ENCODE assay signal across 27 cellular contexts in genomic region chr2:220044383-220044782, GRCh38.
DNase-seq lines count a peak whose midpoint lies in the region; FAIRE-seq and TF ChIP-seq lines count a peak whose summit lies in the region.
"Had no signal": no experiment of that assay in that cellular context is flagged by ENCODE, and none has a peak within 500 bp of the region (broad histone marks: within the 10 kb centered on the region; RNA-seq: fewer than 3 reads in every experiment).

No MANE protein-coding gene starts in this region.

- no peak overlapping the region for H2AFZ ChIP-seq in H1 (ENCODE audit: low read length)
- H2AFZ ChIP-seq in osteoblast (ENCODE audit: low read length), result peak overlapping the region; percentile 13
- H2AFZ ChIP-seq: hepatocyte had no signal

- H4K5ac ChIP-seq in H1 (ENCODE audit: insufficient read length, low read depth, low read length), result no peak overlapping the region

- no peak for TF ChIP-seq EP300 in H1 (IDR thresholded peaks at IDR 0.05; ENCODE audit: borderline replicate concordance in 1 of 2, low read depth in 2 of 2, low read length in 2 of 2)

- H2BK12ac ChIP-seq in H1 (ENCODE audit: low read depth, low read length), result no peak overlapping the region

- no peak overlapping the region for H3K4me3 ChIP-seq in H1 (ENCODE audit: extremely low read depth in 1 of 4, insufficient read depth in 2 of 4, low read depth in 3 of 4, low read length in 4 of 4)
- H3K4me3 ChIP-seq in osteoblast (ENCODE audit: insufficient read depth, low read length), result no peak overlapping the region
- no peak overlapping the region for H3K4me3 ChIP-seq in spleen
- H3K4me3 ChIP-seq: BLaER1, esophagus squamous epithelium, hepatocyte, left lung, skin epidermis, stomach, tibial artery had no signal

- DNase-seq in ELF-1 (ENCODE audit: low read depth, low spot score) (peak; percentile 78), NCI-H1694 (lab: John Stamatoyannopoulos, UW) (peak; percentile 57), H1 (ENCODE audit: low read depth in 1 of 2, low spot score in 2 of 2) (no peak), osteoblast (ENCODE audit: insufficient read length, low spot score, missing footprints) (no peak), HPDE6-E6E7 (ENCODE audit: extremely low spot score) (no peak), spleen (no peak)
- no peak for DNase-seq in activated CD8-positive, alpha-beta memory T cell treated with anti-CD3 and anti-CD28 coated beads, Interleukin-2, amount 50 U/mL, for 4 hours
- DNase-seq: activated CD4-positive, alpha-beta T cell treated with anti-CD3 and anti-CD28 coated beads for 36 hours; activated CD8-positive, alpha-beta T cell treated with anti-CD3 and anti-CD28 coated beads, Interleukin-2, amount 10 ng/mL, durations not matched to agents 7 days and 5 days; activated T-cell treated with anti-CD3 and anti-CD28 coated beads for 4 hours; dermis blood vessel endothelial cell; DMS53; esophagus squamous epithelium; foreskin melanocyte; left lung; naive B cell; NCI-H1048; NCI-H187; NCI-H526 treated with DMSO at 0.1 percent for 48 hours; nucleus accumbens; stimulated activated CD4-positive, alpha-beta T cell treated with anti-CD3 and anti-CD28 coated beads, Interleukin-1b, Interleukin-23, amount 100 ng/mL, for 48 hours; stomach; tibial artery had no signal

- intact Hi-C loops in spleen (cut with DNase I; ENCODE audit: low total_unique reads), result no loop called here

- no peak overlapping the region for H3K14ac ChIP-seq in H1 (ENCODE audit: insufficient read length)

- no peaks in the 10 kb centered on the region for H3K23me2 ChIP-seq in H1 (ENCODE audit: low read depth, low read length)

- H3K9ac ChIP-seq in H1 (replicated peaks in 1 of 4; ENCODE audit: extremely low read depth in 1 of 4, low read depth in 3 of 4, low read length in 3 of 4), result no peak overlapping the region
- H3K9ac ChIP-seq: BLaER1 had no signal

- H3K18ac ChIP-seq in H1 (ENCODE audit: extremely low read depth, low read length), result no peak overlapping the region

- no peak overlapping the region for H4K8ac ChIP-seq in H1 (ENCODE audit: extremely low read depth, insufficient read depth, low read length)

- no peak for TF ChIP-seq CTCF in H1 (IDR thresholded peaks at IDR 0.05; ENCODE audit: control extremely low read depth in 1 of 3, insufficient read depth in 1 of 3, low read depth in 1 of 3, low read length in 3 of 3)
- no peak for TF ChIP-seq CTCF in osteoblast (IDR thresholded peaks at IDR 0.05; ENCODE audit: extremely low read depth, low read depth, low read length)
- no peak for TF ChIP-seq CTCF in spleen (IDR thresholded peaks at IDR 0.05 in 8 of 11, conservative IDR thresholded peaks at IDR 0.05 in 3 of 11)

- FAIRE-seq in H1 (lab: Jason Lieb, UNC), result peak; percentile 66
- FAIRE-seq: GM19239 had no signal

- no peak for TF ChIP-seq RAD21 in H1 (IDR thresholded peaks at IDR 0.05 in 1 of 2, conservative IDR thresholded peaks at IDR 0.05 in 1 of 2; ENCODE audit: low read depth in 2 of 2, low read length in 2 of 2)

- POLR2A ChIA-PET in H1 (lab: Charles Lee; ENCODE audit: partially characterized antibody), result no interaction called here

- H4K91ac ChIP-seq in H1 (replicated peaks; ENCODE audit: insufficient read length, low read length), result no peak overlapping the region

- H4K20me1 ChIP-seq in H1 (replicated peaks in 1 of 2; ENCODE audit: control insufficient read depth in 1 of 2, insufficient read depth in 2 of 2, low read length in 2 of 2) (no peaks in the 10 kb centered on the region), osteoblast (ENCODE audit: insufficient read depth, low read length) (no peaks in the 10 kb centered on the region)
- H4K20me1 ChIP-seq: BLaER1 had no signal

- H3K27ac ChIP-seq in H1 (ENCODE audit: low read depth, low read length), result no peak overlapping the region
- no peak overlapping the region for H3K27ac ChIP-seq in osteoblast (ENCODE audit: low read depth, low read length)
- no peak overlapping the region for H3K27ac ChIP-seq in spleen
- H3K27ac ChIP-seq: BLaER1, esophagus squamous epithelium, hepatocyte, left lung, skin epidermis, stomach, tibial artery had no signal

- no peak overlapping the region for H2BK120ac ChIP-seq in H1 (replicated peaks; ENCODE audit: low read depth, low read length)

- H3K79me2 ChIP-seq in H1 (ENCODE audit: control insufficient read depth in 1 of 2, insufficient read depth in 2 of 2, low read length in 2 of 2), result no peaks in the 10 kb centered on the region
- H3K79me2 ChIP-seq in osteoblast (ENCODE audit: insufficient read depth, low read length), result no peaks in the 10 kb centered on the region
- H3K79me2 ChIP-seq: hepatocyte had no signal

- H3K27me3 ChIP-seq in H1 (replicated peaks in 1 of 4; ENCODE audit: control insufficient read depth in 3 of 4, extremely low read depth in 1 of 4, insufficient read depth in 3 of 4, low read length in 3 of 4) (no peaks in the 10 kb centered on the region), osteoblast (ENCODE audit: insufficient read depth, low read length) (no peaks in the 10 kb centered on the region), spleen (replicated peaks in 1 of 7) (no peaks in the 10 kb centered on the region)
- H3K27me3 ChIP-seq: BLaER1, hepatocyte, tibial artery had no signal

- TF ChIP-seq POLR2A in H1 (IDR thresholded peaks at IDR 0.05; ENCODE audit: control extremely low read depth in 1 of 2, low read depth in 2 of 2, low read length in 2 of 2) (no peak), spleen (IDR thresholded peaks at IDR 0.05) (no peak)

- H2BK5ac ChIP-seq in H1 (ENCODE audit: low read depth, low read length), result no peak overlapping the region

- no peaks in the 10 kb centered on the region for H3K36me3 ChIP-seq in H1 (ENCODE audit: control insufficient read depth in 2 of 4, insufficient read depth in 4 of 4, low read length in 3 of 4)
- no peaks in the 10 kb centered on the region for H3K36me3 ChIP-seq in osteoblast (ENCODE audit: insufficient read depth, low read length)
- no peaks in the 10 kb centered on the region for H3K36me3 ChIP-seq in spleen
- H3K36me3 ChIP-seq: BLaER1, esophagus squamous epithelium, left lung, stomach, tibial artery had no signal

- H3K56ac ChIP-seq in H1 (replicated peaks; ENCODE audit: insufficient read length, low read depth, low read length), result no peak overlapping the region

- H2BK15ac ChIP-seq in H1 (ENCODE audit: low read length), result no peak overlapping the region

- H3K9me3 ChIP-seq in H1 (ENCODE audit: insufficient read depth in 2 of 2, low read depth in 1 of 2, low read length in 1 of 2), result no peaks in the 10 kb centered on the region
- no peaks in the 10 kb centered on the region for H3K9me3 ChIP-seq in osteoblast (ENCODE audit: low read depth, low read length)
- H3K9me3 ChIP-seq in spleen, result no peaks in the 10 kb centered on the region
- H3K9me3 ChIP-seq: BLaER1, esophagus squamous epithelium, left lung, stomach, tibial artery had no signal

- WGBS in H1 (ENCODE audit: extremely low coverage in 1 of 2, insufficient coverage in 1 of 2, insufficient read length in 1 of 2, insufficient replicate concordance in 2 of 2, low coverage in 1 of 2, low lambda C conversion rate in 2 of 2, missing lambda C conversion rate in 1 of 2), 2 experiments, result 65% methylated on average over 1 of the region's 1 CpG; no CpG with 5 or more reads in 1 of the 2 experiments
- 41 to 71% (median 58%) methylated on average over 1 of the region's 1 CpG for WGBS in spleen, 5 donors

- H3K4ac ChIP-seq in H1 (replicated peaks; ENCODE audit: insufficient read length, low read depth, low read length), result no peak overlapping the region

- no peaks in the 10 kb centered on the region for H3K79me1 ChIP-seq in H1 (ENCODE audit: low read depth, low read length)

- no peak overlapping the region for H2AK5ac ChIP-seq in H1 (ENCODE audit: low read depth, low read length)

- no peak overlapping the region for H2BK20ac ChIP-seq in H1 (ENCODE audit: low read length)

- CTCF ChIA-PET in H1 (lab: Charles Lee; ENCODE audit: partially characterized antibody), result no interaction called here

- no peak overlapping the region for H3K4me2 ChIP-seq in H1 (ENCODE audit: insufficient read depth in 1 of 2, low read depth in 2 of 2, low read length in 2 of 2)
- H3K4me2 ChIP-seq in osteoblast (ENCODE audit: insufficient read depth, low read length), result no peak overlapping the region
- H3K4me2 ChIP-seq: BLaER1, hepatocyte had no signal

- no peak overlapping the region for H3K23ac ChIP-seq in H1 (ENCODE audit: insufficient read length)

- H3K4me1 ChIP-seq in H1 (replicated peaks in 1 of 4; ENCODE audit: control insufficient read depth in 3 of 4, insufficient read depth in 4 of 4, low read length in 3 of 4) (peaks cover 2 to 5% (median 4%) of the 10 kb centered on the region in 4 experiments; a peak in 5 of 7 replicates), osteoblast (ENCODE audit: insufficient read depth, low read length) (peaks cover 15% of the 10 kb centered on the region), spleen (no peaks in the 10 kb centered on the region)
- H3K4me1 ChIP-seq: BLaER1, esophagus squamous epithelium, left lung, stomach, tibial artery had no signal

TF ChIP-seq in H1, 55 proteins besides CTCF, POLR2A, EP300 and RAD21:
- TF ChIP-seq FOSL1 (IDR thresholded peaks at IDR 0.05; ENCODE audit: insufficient read depth, low read depth, low read length), result no peak
- no peak for TF ChIP-seq E2F6 (IDR thresholded peaks at IDR 0.05)

Comparison
In these comparisons a context has a peak if more than half of its experiments do, and no peak if none do; other contexts are left out.
1. DNase-seq: peak in ELF-1 (single experiment) and NCI-H1694 (single experiment); none in H1 (0 of 2), osteoblast (single experiment), HPDE6-E6E7 (single experiment), spleen (single experiment) and activated CD8-positive, alpha-beta memory T cell treated with anti-CD3 and anti-CD28 coated beads, Interleukin-2, amount 50 U/mL, for 4 hours (single experiment).